In the genomic region with DNA sequence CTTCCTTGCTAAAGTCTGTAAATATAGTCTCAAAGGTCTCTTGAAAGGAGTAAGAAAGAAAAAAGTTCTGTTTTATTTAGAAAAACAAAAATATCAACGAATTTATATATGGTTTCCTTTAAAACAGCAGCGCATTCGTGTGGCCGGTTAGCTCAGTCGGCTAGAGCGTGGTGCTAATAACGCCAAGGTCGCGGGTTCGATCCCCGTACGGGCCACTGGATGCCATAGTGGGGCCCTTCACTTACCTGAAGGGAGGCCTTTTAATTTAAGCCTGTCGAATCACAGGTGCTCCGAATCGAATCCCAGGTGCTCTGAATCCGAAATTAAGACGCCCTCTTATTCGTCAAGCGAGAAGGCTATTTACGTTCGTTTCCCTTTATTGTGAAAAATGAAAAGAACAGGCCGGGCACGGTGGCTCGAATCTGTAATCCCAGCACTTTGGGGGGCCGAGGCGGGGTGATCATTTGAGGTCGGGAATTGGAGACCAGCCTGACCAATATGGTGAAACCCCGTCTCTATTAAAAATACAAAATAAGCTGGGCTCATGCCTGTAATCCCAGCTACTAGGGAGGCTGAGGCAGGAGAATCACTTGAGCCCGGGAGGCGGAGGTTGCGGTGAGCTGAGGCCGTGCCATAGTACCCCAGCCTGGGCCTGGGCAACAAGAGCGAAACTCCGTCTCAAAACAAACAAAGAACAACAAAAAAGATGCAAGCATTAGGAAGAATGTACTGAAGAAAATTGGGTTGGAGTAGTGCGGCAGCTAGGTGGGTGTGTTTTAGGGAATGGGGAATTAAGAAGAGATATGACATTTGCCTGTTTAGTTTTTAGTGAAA, we compare ENCODE assay signal across 1 cellular context.
TF ChIP-seq lines count a peak whose summit lies in the region.

No MANE protein-coding gene starts in this region.

TF ChIP-seq in K562, 482 proteins besides CTCF, POLR2A, EP300 and RAD21 (continued from another document and continues in another):
- TF ChIP-seq KAT8 (IDR thresholded peaks at IDR 0.05; ENCODE audit: low read depth): no peak
- TF ChIP-seq, protein P1, sequence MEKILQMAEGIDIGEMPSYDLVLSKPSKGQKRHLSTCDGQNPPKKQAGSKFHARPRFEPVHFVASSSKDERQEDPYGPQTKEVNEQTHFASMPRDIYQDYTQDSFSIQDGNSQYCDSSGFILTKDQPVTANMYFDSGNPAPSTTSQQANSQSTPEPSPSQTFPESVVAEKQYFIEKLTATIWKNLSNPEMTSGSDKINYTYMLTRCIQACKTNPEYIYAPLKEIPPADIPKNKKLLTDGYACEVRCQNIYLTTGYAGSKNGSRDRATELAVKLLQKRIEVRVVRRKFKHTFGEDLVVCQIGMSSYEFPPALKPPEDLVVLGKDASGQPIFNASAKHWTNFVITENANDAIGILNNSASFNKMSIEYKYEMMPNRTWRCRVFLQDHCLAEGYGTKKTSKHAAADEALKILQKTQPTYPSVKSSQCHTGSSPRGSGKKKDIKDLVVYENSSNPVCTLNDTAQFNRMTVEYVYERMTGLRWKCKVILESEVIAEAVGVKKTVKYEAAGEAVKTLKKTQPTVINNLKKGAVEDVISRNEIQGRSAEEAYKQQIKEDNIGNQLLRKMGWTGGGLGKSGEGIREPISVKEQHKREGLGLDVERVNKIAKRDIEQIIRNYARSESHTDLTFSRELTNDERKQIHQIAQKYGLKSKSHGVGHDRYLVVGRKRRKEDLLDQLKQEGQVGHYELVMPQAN (IDR thresholded peaks at IDR 0.05; ENCODE audit: borderline replicate concordance): no peak
- TF ChIP-seq COPS2 (conservative IDR thresholded peaks at IDR 0.05): no peak
- TF ChIP-seq, protein P2, sequence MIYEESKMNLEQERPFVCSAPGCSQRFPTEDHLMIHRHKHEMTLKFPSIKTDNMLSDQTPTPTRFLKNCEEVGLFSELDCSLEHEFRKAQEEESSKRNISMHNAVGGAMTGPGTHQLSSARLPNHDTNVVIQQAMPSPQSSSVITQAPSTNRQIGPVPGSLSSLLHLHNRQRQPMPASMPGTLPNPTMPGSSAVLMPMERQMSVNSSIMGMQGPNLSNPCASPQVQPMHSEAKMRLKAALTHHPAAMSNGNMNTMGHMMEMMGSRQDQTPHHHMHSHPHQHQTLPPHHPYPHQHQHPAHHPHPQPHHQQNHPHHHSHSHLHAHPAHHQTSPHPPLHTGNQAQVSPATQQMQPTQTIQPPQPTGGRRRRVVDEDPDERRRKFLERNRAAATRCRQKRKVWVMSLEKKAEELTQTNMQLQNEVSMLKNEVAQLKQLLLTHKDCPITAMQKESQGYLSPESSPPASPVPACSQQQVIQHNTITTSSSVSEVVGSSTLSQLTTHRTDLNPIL (CRISPR knock-in tag; IDR thresholded peaks at IDR 0.05): no peak
- TF ChIP-seq, protein P3, sequence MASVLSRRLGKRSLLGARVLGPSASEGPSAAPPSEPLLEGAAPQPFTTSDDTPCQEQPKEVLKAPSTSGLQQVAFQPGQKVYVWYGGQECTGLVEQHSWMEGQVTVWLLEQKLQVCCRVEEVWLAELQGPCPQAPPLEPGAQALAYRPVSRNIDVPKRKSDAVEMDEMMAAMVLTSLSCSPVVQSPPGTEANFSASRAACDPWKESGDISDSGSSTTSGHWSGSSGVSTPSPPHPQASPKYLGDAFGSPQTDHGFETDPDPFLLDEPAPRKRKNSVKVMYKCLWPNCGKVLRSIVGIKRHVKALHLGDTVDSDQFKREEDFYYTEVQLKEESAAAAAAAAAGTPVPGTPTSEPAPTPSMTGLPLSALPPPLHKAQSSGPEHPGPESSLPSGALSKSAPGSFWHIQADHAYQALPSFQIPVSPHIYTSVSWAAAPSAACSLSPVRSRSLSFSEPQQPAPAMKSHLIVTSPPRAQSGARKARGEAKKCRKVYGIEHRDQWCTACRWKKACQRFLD (CRISPR knock-in tag; IDR thresholded peaks at IDR 0.05): no peak
- TF ChIP-seq ZNF436 (CRISPR knock-in tag; IDR thresholded peaks at IDR 0.05): no peak
- TF ChIP-seq, protein P4, sequence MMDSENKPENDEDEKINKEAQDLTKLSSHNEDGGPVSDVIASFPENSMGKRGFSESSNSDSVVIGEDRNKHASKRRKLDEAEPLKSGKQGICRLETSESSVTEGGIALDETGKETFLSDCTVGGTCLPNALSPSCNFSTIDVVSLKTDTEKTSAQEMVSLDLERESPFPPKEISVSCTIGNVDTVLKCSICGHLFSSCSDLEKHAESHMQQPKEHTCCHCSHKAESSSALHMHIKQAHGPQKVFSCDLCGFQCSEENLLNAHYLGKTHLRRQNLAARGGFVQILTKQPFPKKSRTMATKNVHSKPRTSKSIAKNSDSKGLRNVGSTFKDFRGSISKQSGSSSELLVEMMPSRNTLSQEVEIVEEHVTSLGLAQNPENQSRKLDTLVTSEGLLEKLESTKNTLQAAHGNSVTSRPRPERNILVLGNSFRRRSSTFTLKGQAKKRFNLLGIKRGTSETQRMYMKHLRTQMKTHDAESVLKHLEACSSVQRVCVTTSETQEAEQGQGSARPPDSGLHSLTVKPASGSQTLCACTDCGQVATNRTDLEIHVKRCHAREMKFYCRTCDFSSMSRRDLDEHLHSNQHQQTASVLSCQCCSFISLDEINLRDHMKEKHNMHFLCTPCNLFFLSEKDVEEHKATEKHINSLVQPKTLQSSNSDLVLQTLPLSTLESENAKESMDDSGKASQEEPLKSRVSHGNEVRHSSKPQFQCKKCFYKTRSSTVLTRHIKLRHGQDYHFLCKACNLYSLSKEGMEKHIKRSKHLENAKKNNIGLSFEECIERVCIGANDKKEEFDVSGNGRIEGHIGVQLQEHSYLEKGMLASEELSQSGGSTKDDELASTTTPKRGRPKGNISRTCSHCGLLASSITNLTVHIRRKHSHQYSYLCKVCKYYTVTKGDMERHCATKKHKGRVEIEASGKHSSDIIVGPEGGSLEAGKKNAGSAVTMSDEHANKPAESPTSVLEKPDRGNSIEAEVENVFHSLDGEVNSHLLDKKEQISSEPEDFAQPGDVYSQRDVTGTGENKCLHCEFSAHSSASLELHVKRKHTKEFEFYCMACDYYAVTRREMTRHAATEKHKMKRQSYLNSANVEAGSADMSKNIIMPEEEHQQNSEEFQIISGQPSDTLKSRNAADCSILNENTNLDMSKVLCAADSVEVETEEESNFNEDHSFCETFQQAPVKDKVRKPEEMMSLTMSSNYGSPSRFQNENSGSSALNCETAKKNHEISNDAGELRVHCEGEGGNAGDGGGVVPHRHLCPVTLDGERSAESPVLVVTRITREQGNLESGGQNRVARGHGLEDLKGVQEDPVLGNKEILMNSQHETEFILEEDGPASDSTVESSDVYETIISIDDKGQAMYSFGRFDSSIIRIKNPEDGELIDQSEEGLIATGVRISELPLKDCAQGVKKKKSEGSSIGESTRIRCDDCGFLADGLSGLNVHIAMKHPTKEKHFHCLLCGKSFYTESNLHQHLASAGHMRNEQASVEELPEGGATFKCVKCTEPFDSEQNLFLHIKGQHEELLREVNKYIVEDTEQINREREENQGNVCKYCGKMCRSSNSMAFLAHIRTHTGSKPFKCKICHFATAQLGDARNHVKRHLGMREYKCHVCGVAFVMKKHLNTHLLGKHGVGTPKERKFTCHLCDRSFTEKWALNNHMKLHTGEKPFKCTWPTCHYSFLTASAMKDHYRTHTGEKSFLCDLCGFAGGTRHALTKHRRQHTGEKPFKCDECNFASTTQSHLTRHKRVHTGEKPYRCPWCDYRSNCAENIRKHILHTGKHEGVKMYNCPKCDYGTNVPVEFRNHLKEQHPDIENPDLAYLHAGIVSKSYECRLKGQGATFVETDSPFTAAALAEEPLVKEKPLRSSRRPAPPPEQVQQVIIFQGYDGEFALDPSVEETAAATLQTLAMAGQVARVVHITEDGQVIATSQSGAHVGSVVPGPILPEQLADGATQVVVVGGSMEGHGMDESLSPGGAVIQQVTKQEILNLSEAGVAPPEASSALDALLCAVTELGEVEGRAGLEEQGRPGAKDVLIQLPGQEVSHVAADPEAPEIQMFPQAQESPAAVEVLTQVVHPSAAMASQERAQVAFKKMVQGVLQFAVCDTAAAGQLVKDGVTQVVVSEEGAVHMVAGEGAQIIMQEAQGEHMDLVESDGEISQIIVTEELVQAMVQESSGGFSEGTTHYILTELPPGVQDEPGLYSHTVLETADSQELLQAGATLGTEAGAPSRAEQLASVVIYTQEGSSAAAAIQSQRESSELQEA (IDR thresholded peaks at IDR 0.05; ENCODE audit: low read depth): no peak; the same call in 1 of the 2 replicates
- TF ChIP-seq CREBBP (IDR thresholded peaks at IDR 0.05; ENCODE audit: low read depth, low read length): no peak
- no peak for TF ChIP-seq SMAD1 (IDR thresholded peaks at IDR 0.05; ENCODE audit: low read depth, low read length, partially characterized antibody)
- no peak for TF ChIP-seq HMG20B (CRISPR knock-in tag; IDR thresholded peaks at IDR 0.05)
- no peak for TF ChIP-seq MTA2 (IDR thresholded peaks at IDR 0.05; ENCODE audit: low read depth)
- TF ChIP-seq CBX3 (IDR thresholded peaks at IDR 0.05; ENCODE audit: borderline replicate concordance in 1 of 2, low read length in 2 of 2): 0 out of 3 replicates have a peak, but pooled peaks of 1 of the 2 experiments have one; percentile 19
- no peak for TF ChIP-seq POLR2AphosphoS2 (IDR thresholded peaks at IDR 0.05; ENCODE audit: low read length)
- TF ChIP-seq MAFK (IDR thresholded peaks at IDR 0.05; ENCODE audit: low read length): 0 out of 2 replicates have a peak, but pooled peaks have one; percentile 4
- TF ChIP-seq, protein P5, sequence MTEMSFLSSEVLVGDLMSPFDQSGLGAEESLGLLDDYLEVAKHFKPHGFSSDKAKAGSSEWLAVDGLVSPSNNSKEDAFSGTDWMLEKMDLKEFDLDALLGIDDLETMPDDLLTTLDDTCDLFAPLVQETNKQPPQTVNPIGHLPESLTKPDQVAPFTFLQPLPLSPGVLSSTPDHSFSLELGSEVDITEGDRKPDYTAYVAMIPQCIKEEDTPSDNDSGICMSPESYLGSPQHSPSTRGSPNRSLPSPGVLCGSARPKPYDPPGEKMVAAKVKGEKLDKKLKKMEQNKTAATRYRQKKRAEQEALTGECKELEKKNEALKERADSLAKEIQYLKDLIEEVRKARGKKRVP (CRISPR knock-in tag; IDR thresholded peaks at IDR 0.05): no peak
- no peak for TF ChIP-seq CEBPG (CRISPR knock-in tag; IDR thresholded peaks at IDR 0.05)
- TF ChIP-seq CEBPG (tag; conservative IDR thresholded peaks at IDR 0.05 in 1 of 2, IDR thresholded peaks at IDR 0.05 in 1 of 2): no peak
- no peak for TF ChIP-seq RBM14 (IDR thresholded peaks at IDR 0.05; ENCODE audit: borderline replicate concordance, insufficient read depth, low read depth, low read length)
- peak; percentile 59; the same call in 1 of the 2 replicates for TF ChIP-seq CBX1 (IDR thresholded peaks at IDR 0.05; ENCODE audit: low read depth)
- TF ChIP-seq KLF13 (tag; IDR thresholded peaks at IDR 0.05; ENCODE audit: borderline replicate concordance, low read depth): peak; percentile 62; the same call in 1 of the 2 replicates
- no peak for TF ChIP-seq FOXA1 (IDR thresholded peaks at IDR 0.05; ENCODE audit: borderline replicate concordance)
- TF ChIP-seq ZNF384 (IDR thresholded peaks at IDR 0.05; ENCODE audit: low read depth, low read length): peak; percentile 43; the same call in 1 of the 2 replicates
- TF ChIP-seq PHF8 (IDR thresholded peaks at IDR 0.05; ENCODE audit: borderline replicate concordance, low read length): peak; percentile 16; the same call in 1 of the 2 replicates
- TF ChIP-seq ZKSCAN3 (CRISPR knock-in tag; IDR thresholded peaks at IDR 0.05): no peak
- no peak for TF ChIP-seq ZNF316 (IDR thresholded peaks at IDR 0.05)
- TF ChIP-seq, protein P6, sequence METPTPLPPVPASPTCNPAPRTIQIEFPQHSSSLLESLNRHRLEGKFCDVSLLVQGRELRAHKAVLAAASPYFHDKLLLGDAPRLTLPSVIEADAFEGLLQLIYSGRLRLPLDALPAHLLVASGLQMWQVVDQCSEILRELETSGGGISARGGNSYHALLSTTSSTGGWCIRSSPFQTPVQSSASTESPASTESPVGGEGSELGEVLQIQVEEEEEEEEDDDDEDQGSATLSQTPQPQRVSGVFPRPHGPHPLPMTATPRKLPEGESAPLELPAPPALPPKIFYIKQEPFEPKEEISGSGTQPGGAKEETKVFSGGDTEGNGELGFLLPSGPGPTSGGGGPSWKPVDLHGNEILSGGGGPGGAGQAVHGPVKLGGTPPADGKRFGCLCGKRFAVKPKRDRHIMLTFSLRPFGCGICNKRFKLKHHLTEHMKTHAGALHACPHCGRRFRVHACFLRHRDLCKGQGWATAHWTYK (CRISPR knock-in tag; IDR thresholded peaks at IDR 0.05): no peak
- peak; percentile 88; the same call in 1 of the 2 replicates for TF ChIP-seq KDM2B (CRISPR knock-in tag; IDR thresholded peaks at IDR 0.05)
- TF ChIP-seq, protein P7, sequence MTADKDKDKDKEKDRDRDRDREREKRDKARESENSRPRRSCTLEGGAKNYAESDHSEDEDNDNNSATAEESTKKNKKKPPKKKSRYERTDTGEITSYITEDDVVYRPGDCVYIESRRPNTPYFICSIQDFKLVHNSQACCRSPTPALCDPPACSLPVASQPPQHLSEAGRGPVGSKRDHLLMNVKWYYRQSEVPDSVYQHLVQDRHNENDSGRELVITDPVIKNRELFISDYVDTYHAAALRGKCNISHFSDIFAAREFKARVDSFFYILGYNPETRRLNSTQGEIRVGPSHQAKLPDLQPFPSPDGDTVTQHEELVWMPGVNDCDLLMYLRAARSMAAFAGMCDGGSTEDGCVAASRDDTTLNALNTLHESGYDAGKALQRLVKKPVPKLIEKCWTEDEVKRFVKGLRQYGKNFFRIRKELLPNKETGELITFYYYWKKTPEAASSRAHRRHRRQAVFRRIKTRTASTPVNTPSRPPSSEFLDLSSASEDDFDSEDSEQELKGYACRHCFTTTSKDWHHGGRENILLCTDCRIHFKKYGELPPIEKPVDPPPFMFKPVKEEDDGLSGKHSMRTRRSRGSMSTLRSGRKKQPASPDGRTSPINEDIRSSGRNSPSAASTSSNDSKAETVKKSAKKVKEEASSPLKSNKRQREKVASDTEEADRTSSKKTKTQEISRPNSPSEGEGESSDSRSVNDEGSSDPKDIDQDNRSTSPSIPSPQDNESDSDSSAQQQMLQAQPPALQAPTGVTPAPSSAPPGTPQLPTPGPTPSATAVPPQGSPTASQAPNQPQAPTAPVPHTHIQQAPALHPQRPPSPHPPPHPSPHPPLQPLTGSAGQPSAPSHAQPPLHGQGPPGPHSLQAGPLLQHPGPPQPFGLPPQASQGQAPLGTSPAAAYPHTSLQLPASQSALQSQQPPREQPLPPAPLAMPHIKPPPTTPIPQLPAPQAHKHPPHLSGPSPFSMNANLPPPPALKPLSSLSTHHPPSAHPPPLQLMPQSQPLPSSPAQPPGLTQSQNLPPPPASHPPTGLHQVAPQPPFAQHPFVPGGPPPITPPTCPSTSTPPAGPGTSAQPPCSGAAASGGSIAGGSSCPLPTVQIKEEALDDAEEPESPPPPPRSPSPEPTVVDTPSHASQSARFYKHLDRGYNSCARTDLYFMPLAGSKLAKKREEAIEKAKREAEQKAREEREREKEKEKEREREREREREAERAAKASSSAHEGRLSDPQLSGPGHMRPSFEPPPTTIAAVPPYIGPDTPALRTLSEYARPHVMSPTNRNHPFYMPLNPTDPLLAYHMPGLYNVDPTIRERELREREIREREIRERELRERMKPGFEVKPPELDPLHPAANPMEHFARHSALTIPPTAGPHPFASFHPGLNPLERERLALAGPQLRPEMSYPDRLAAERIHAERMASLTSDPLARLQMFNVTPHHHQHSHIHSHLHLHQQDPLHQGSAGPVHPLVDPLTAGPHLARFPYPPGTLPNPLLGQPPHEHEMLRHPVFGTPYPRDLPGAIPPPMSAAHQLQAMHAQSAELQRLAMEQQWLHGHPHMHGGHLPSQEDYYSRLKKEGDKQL (CRISPR knock-in tag; IDR thresholded peaks at IDR 0.05; ENCODE audit: borderline replicate concordance): no peak
- TF ChIP-seq ZNF668 (CRISPR knock-in tag; IDR thresholded peaks at IDR 0.05): no peak
- TF ChIP-seq FOXJ2 (tag; IDR thresholded peaks at IDR 0.05): peak; percentile 57; the same call in 1 of the 2 replicates
- no peak for TF ChIP-seq ZSCAN32 (CRISPR knock-in tag; IDR thresholded peaks at IDR 0.05)
